Comparison of ENCODE assay signal across 26 cellular contexts in the genomic region with DNA sequence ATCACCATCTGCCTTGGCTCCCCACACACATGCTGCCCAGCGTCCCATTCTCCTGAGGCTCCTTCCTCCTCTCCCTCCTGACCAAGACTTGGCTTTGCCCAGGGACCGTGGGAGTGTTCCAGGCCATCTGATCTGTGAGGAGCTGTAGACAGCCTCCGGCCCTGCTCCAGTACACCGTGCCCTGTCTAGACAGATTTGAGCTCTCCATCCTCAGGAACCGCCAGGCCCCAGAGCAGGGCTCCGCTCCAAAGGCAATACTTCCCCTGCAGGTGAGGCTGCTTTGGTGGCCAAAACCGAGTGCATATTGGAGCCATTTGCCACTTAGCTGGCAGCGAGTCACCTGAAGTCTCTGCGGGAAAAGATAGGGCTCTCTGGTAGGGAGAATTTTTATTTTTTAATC.
"Had no signal": no experiment of that assay in that cellular context is flagged by ENCODE, and none has a peak within 500 bp of the region (broad histone marks: within the 10 kb centered on the region; RNA-seq: fewer than 3 reads in every experiment).

No MANE protein-coding gene starts in this region.

- H3K27ac Mint-ChIP-seq: natural killer cell; nephron; neural progenitor cell; stimulated activated effector memory CD8-positive, alpha-beta T cell treated with anti-CD3 and anti-CD28 coated beads, Interleukin-12 subunit alpha, Interleukin-12 subunit beta, amount 100 ng/mL, for 72 hours; stimulated activated naive B cell treated with anti-CD40 and anti-IgM and Interleukin-4, amounts not matched to agents 10 μg/mL and 1 μg/mL and 100 μg/mL, for 72 hours; stimulated activated naive CD8-positive, alpha-beta T cell treated with anti-CD3 and anti-CD28 coated beads, Interleukin-15, Interleukin-2, amounts not matched to agents 100 ng/mL and 50 ng/mL, for 24 hours had no signal

- H3K4me1 Mint-ChIP-seq: naive B cell; natural killer cell; stimulated activated effector memory CD8-positive, alpha-beta T cell treated with anti-CD3 and anti-CD28 coated beads, Interleukin-12 subunit alpha, Interleukin-12 subunit beta, amount 100 ng/mL, for 72 hours; stimulated activated naive B cell treated with anti-CD40 and anti-IgM and Interleukin-4, amounts not matched to agents 10 μg/mL and 1 μg/mL and 100 μg/mL, for 72 hours had no signal

- H3K9me3 Mint-ChIP-seq: naive B cell; natural killer cell; nephron; neural progenitor cell; stimulated activated effector memory CD8-positive, alpha-beta T cell treated with anti-CD3 and anti-CD28 coated beads, Interleukin-12 subunit alpha, Interleukin-12 subunit beta, amount 100 ng/mL, for 72 hours; stimulated activated naive B cell treated with anti-CD40 and anti-IgM and Interleukin-4, amounts not matched to agents 10 μg/mL and 1 μg/mL and 100 μg/mL, for 72 hours; stimulated activated naive CD8-positive, alpha-beta T cell treated with anti-CD3 and anti-CD28 coated beads, Interleukin-15, Interleukin-2, amounts not matched to agents 100 ng/mL and 50 ng/mL, for 24 hours had no signal

- DNase-seq: naive B cell; natural killer cell; occipital lobe; ovary; psoas muscle; right lobe of liver; sigmoid colon; small intestine; stimulated activated CD4-positive, alpha-beta T cell treated with anti-CD3 and anti-CD28 coated beads, Interleukin-15, amount 100 ng/mL, for 24 hours; stimulated activated CD4-positive, alpha-beta T cell treated with anti-CD3 and anti-CD28 coated beads, Interleukin-2, amount 100 ng/mL, for 24 hours; stimulated activated CD4-positive, alpha-beta T cell treated with anti-CD3 and anti-CD28 coated beads, Interleukin-2, amount 100 ng/mL, for 48 hours; stimulated activated CD4-positive, alpha-beta T cell treated with anti-CD3 and anti-CD28 coated beads, Interleukin-4, amount 100 ng/mL, for 24 hours; stimulated activated naive B cell treated with anti-CD40 and anti-IgM and Interleukin-4, amounts not matched to agents 10 μg/mL and 1 μg/mL and 100 μg/mL, for 72 hours; stimulated activated naive CD4-positive, alpha-beta T cell treated with Interleukin-2 at 50 U/mL for 16 hours; stomach; thyroid gland; trophoblast cell; upper lobe of left lung; uterus had no signal

- ATAC-seq: natural killer cell; psoas muscle; right cardiac atrium; right lobe of liver; stimulated activated effector memory CD8-positive, alpha-beta T cell treated with anti-CD3 and anti-CD28 coated beads, Interleukin-12 subunit alpha, Interleukin-12 subunit beta, amount 100 ng/mL, for 72 hours; stimulated activated naive B cell treated with anti-CD40 and anti-IgM and Interleukin-4, amounts not matched to agents 10 μg/mL and 1 μg/mL and 100 μg/mL, for 72 hours had no signal

- FAIRE-seq: small intestine had no signal

- H3K4me3 ChIP-seq: neural progenitor cell, ovary, psoas muscle, right lobe of liver, sigmoid colon, stomach, thoracic aorta, thyroid gland, tibial nerve, upper lobe of left lung, uterus had no signal

- H3K36me3 Mint-ChIP-seq: naive B cell; natural killer cell; stimulated activated effector memory CD8-positive, alpha-beta T cell treated with anti-CD3 and anti-CD28 coated beads, Interleukin-12 subunit alpha, Interleukin-12 subunit beta, amount 100 ng/mL, for 72 hours; stimulated activated naive B cell treated with anti-CD40 and anti-IgM and Interleukin-4, amounts not matched to agents 10 μg/mL and 1 μg/mL and 100 μg/mL, for 72 hours had no signal

- H3K4me3 Mint-ChIP-seq: naive B cell; natural killer cell; nephron; neural progenitor cell; stimulated activated effector memory CD8-positive, alpha-beta T cell treated with anti-CD3 and anti-CD28 coated beads, Interleukin-12 subunit alpha, Interleukin-12 subunit beta, amount 100 ng/mL, for 72 hours; stimulated activated naive B cell treated with anti-CD40 and anti-IgM and Interleukin-4, amounts not matched to agents 10 μg/mL and 1 μg/mL and 100 μg/mL, for 72 hours; stimulated activated naive CD8-positive, alpha-beta T cell treated with anti-CD3 and anti-CD28 coated beads, Interleukin-15, Interleukin-2, amounts not matched to agents 100 ng/mL and 50 ng/mL, for 24 hours had no signal

- H3K27me3 Mint-ChIP-seq: stimulated activated naive B cell treated with anti-CD40 and anti-IgM and Interleukin-4, amounts not matched to agents 10 μg/mL and 1 μg/mL and 100 μg/mL, for 72 hours; stimulated activated naive CD8-positive, alpha-beta T cell treated with anti-CD3 and anti-CD28 coated beads, Interleukin-15, Interleukin-2, amounts not matched to agents 100 ng/mL and 50 ng/mL, for 24 hours had no signal
